Comparison of ENCODE assay signal across 15 cellular contexts in the genomic region with DNA sequence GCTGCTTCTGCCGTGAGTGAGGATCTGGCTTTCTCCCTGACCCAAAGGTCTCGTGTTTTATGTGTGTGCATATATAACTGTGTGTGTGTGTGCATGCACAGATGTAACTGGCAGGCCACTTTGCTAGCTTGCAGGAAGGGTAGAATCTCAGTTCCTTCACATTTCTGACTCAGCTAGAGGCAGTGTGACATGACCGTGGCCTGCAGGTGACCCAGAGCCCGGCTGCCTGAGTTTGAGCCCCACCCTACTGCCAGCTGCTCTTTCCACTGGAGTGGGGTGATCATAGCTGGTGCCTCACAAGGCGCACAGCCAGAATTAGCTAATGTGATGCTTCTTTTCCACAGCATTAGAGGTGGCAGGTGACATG. TPM values are rescaled to one million over a fixed set of nuclear protein-coding genes. Genes with fewer than 3 reads are reported as not detected.
DNase-seq lines count a peak whose midpoint lies in the region; ATAC-seq and TF ChIP-seq lines count a peak whose summit lies in the region.
"Had no signal": no experiment of that assay in that cellular context is flagged by ENCODE, and none has a peak within 500 bp of the region (broad histone marks: within the 10 kb centered on the region; RNA-seq: fewer than 3 reads in every experiment).

No MANE protein-coding gene starts in this region.

- H3K36me3 ChIP-seq in left lung = no peaks in the 10 kb centered on the region
- H3K36me3 ChIP-seq: neutrophil had no signal

- H3K4me1 Mint-ChIP-seq in nephron progenitor cell = peaks cover 44% of the 10 kb centered on the region

- H3K27ac Mint-ChIP-seq in nephron progenitor cell = no peak overlapping the region

- TF ChIP-seq CTCF in left lung (IDR thresholded peaks at IDR 0.05) = no peak
- TF ChIP-seq CTCF in nephron progenitor cell (IDR thresholded peaks at IDR 0.05) = no peak

- no peak overlapping the region for H3K27ac ChIP-seq in left lung
- H3K27ac ChIP-seq: neutrophil had no signal

- intact Hi-C loops in left lung (cut with DNase I) = no loop called here

- peaks cover 5 to 37% of the 10 kb centered on the region in 2 donors for H3K27me3 ChIP-seq in left lung

- DNase-seq in NCI-H2171 treated with DMSO at 0.1 percent for 48 hours (lab: John Stamatoyannopoulos, UW) (peak; percentile 77), myocyte (ENCODE audit: low read depth) (peak; percentile 83), left lung (no peak), nephron progenitor cell (no peak), cortex of kidney (lab: John Stamatoyannopoulos, UW) (no peak)
- DNase-seq: activated CD4-positive, alpha-beta T cell treated with anti-CD3 and anti-CD28 coated beads, Interleukin-2, amount 50 U/mL, for 48 hours; activated naive CD4-positive, alpha-beta T cell treated with anti-CD3 and anti-CD28 coated beads, Interleukin-2, amount 50 U/mL, for 16 hours; dermis blood vessel endothelial cell; stimulated activated naive CD4-positive, alpha-beta T cell treated with Interleukin-2 at 50 U/mL for 16 hours had no signal

- H3K9me3 ChIP-seq in left lung = no peaks in the 10 kb centered on the region
- H3K9me3 ChIP-seq: neutrophil had no signal

- H3K27me3 Mint-ChIP-seq in nephron progenitor cell (ENCODE audit: low read depth, poor library complexity) = peaks cover 32% of the 10 kb centered on the region

- H3K4me1 ChIP-seq in left lung = peaks cover 11 to 12% of the 10 kb centered on the region in 2 donors

- peak; percentile 82 for ATAC-seq in GM18505 (IDR thresholded peaks at IDR 0.05; ENCODE audit: unreplicated experiment)
- ATAC-seq in GM21786 (IDR thresholded peaks at IDR 0.05; ENCODE audit: unreplicated experiment) = peak; percentile 77
- ATAC-seq in left lung = no peak

- H3K36me3 Mint-ChIP-seq in nephron progenitor cell (ENCODE audit: low read depth) = no peaks in the 10 kb centered on the region

- no peak overlapping the region for H3K4me3 Mint-ChIP-seq in nephron progenitor cell

- no peaks in the 10 kb centered on the region for H3K9me3 Mint-ChIP-seq in nephron progenitor cell

- no peak overlapping the region for H3K4me3 ChIP-seq in left lung

- no peak for TF ChIP-seq POLR2A in GM18505 (IDR thresholded peaks at IDR 0.05; ENCODE audit: borderline replicate concordance, extremely low read depth, insufficient read depth, insufficient read length)

RNA-seq across cellular contexts. Expression of a gene that starts 9.3 kb away (rescaled TPM):
- total RNA-seq in myocyte (not detected in 2 replicates), left lung (1 to 10 TPM; 1.5 to 1.8 TPM)
- polyA plus RNA-seq in myocyte (2012) = not detected
- total RNA-seq: dermis blood vessel endothelial cell; glomerular endothelial cell; liver; T-helper 1 cell treated with Interleukin-12 subunit alpha and Interleukin-12 subunit beta and Interleukin-4 antibody, amounts not matched to agents 30 ng/mL and 1 ng/mL, for 36 hours had no signal
- polyA plus RNA-seq: liver had no signal

RNA-seq across cellular contexts. Expression of a gene that starts 27.1 kb away (rescaled TPM):
- total RNA-seq in myocyte (199 and 211 TPM in 2 replicates), left lung (100 to 1,000 TPM in 1 of 2 donors, 10 to 100 TPM in 1; 68.3 to 115 TPM)
- polyA plus RNA-seq in myocyte (2012) = 242 TPM

RNA-seq across cellular contexts. Expression of a gene that starts 38.8 kb away (rescaled TPM):
- total RNA-seq in myocyte = 0.13 TPM in 1 of 2 replicates, not detected in the other
- 0.04 TPM for polyA plus RNA-seq in myocyte (2012)
- total RNA-seq in left lung = under 1 TPM; 0.34 to 0.50 TPM
- total RNA-seq: dermis blood vessel endothelial cell; T-helper 1 cell treated with Interleukin-12 subunit alpha and Interleukin-12 subunit beta and Interleukin-4 antibody, amounts not matched to agents 30 ng/mL and 1 ng/mL, for 36 hours had no signal

RNA-seq across cellular contexts. Expression of a gene that starts 46.3 kb away (rescaled TPM):
- total RNA-seq in myocyte (0.75 and 1.2 TPM in 2 replicates), left lung (100 to 1,000 TPM; 167 to 195 TPM)
- 1.4 TPM for polyA plus RNA-seq in myocyte (2012)

RNA-seq across cellular contexts. Expression of a gene that starts 50.3 kb away (rescaled TPM):
- 153 and 155 TPM in 2 replicates for total RNA-seq in myocyte
- 268 TPM for polyA plus RNA-seq in myocyte (2012)
- total RNA-seq in left lung = 10 to 100 TPM; 66.7 to 88.2 TPM

Comparison
In these comparisons a context has a peak if more than half of its experiments do, and no peak if none do; other contexts are left out.
1. DNase-seq: peak in NCI-H2171 treated with DMSO at 0.1 percent for 48 hours (single experiment) and myocyte (single experiment); none in left lung (0 of 2), nephron progenitor cell (single experiment) and cortex of kidney (single experiment).